9 cellular contexts compared by ENCODE assay signal in genomic region chr1:67732750-67733151, GRCh38. TPM values are rescaled to one million over a fixed set of nuclear protein-coding genes. Genes with fewer than 3 reads are reported as not detected.
A peak's percentile ranks its signal among the peaks of the same experiment; 100 is the strongest.
DNase-seq lines count a peak whose midpoint lies in the region; ATAC-seq and TF ChIP-seq lines count a peak whose summit lies in the region.
"Had no signal": no experiment of that assay in that cellular context is flagged by ENCODE, and none has a peak within 500 bp of the region (broad histone marks: within the 10 kb centered on the region; RNA-seq: fewer than 3 reads in every experiment).

No MANE protein-coding gene starts in this region.

- H3K4me3 ChIP-seq in breast epithelium (no peak overlapping the region), astrocyte of the spinal cord (ENCODE audit: low read depth, low read length) (no peak overlapping the region), thoracic aorta (no peak overlapping the region), endodermal cell (ENCODE audit: low read length) (no peak overlapping the region)

- no peaks in the 10 kb centered on the region for H3K27me3 ChIP-seq in breast epithelium
- H3K27me3 ChIP-seq in thoracic aorta (replicated peaks; ENCODE audit: insufficient read depth), result no peaks in the 10 kb centered on the region
- no peaks in the 10 kb centered on the region for H3K27me3 ChIP-seq in endodermal cell (ENCODE audit: control insufficient read depth, insufficient read depth, low read length, poor library complexity, severe bottlenecking)

- TF ChIP-seq CTCF in MCF 10A (IDR thresholded peaks at IDR 0.05; ENCODE audit: unreplicated experiment), result no peak
- no peak for TF ChIP-seq CTCF in breast epithelium (IDR thresholded peaks at IDR 0.05)
- TF ChIP-seq CTCF in astrocyte of the spinal cord (IDR thresholded peaks at IDR 0.05; ENCODE audit: low read depth, low read length), result no peak
- no peak for TF ChIP-seq CTCF in thoracic aorta (IDR thresholded peaks at IDR 0.05)
- TF ChIP-seq CTCF in endodermal cell (conservative IDR thresholded peaks at IDR 0.05), result no peak

- H3K4me1 ChIP-seq in breast epithelium (peaks cover 0 to 6% of the 10 kb centered on the region in 2 donors), thoracic aorta (ENCODE audit: control insufficient read depth in 1 of 2, low read depth in 2 of 2) (peaks cover 37 to 62% of the 10 kb centered on the region in 2 donors), endodermal cell (ENCODE audit: control insufficient read depth, insufficient read depth, low read length) (peaks cover 16% of the 10 kb centered on the region)

- TF ChIP-seq POLR2A in breast epithelium (IDR thresholded peaks at IDR 0.05), result no peak

- H3K4me3 Mint-ChIP-seq in MCF 10A (ENCODE audit: unreplicated experiment), result no peak overlapping the region
- H3K4me3 Mint-ChIP-seq in endodermal cell, result no peak overlapping the region
- H3K4me3 Mint-ChIP-seq: stimulated activated naive CD8-positive, alpha-beta T cell treated with anti-CD3 and anti-CD28 coated beads, Interleukin-15, amount 100 ng/mL, for 72 hours had no signal

- CTCF ChIA-PET in MCF 10A (lab: Yijun Ruan, JAX), result interaction anchor here (0.6 to 2.1 kb wide), 2 partner anchors 9 to 197 kb away, joined by 3 to 4 read pairs; no protein-coding TSS in a partner anchor

- H3K9me3 Mint-ChIP-seq in MCF 10A (ENCODE audit: unreplicated experiment) (no peaks in the 10 kb centered on the region), endodermal cell (no peaks in the 10 kb centered on the region)
- H3K9me3 Mint-ChIP-seq: stimulated activated naive CD8-positive, alpha-beta T cell treated with anti-CD3 and anti-CD28 coated beads, Interleukin-15, amount 100 ng/mL, for 72 hours had no signal

- H3K9me3 ChIP-seq in breast epithelium (no peaks in the 10 kb centered on the region), thoracic aorta (no peaks in the 10 kb centered on the region), endodermal cell (ENCODE audit: control insufficient read depth, low read length) (no peaks in the 10 kb centered on the region)

- no peaks in the 10 kb centered on the region for H3K36me3 Mint-ChIP-seq in MCF 10A (ENCODE audit: insufficient read depth, unreplicated experiment)
- no peaks in the 10 kb centered on the region for H3K36me3 Mint-ChIP-seq in endodermal cell (ENCODE audit: low read depth)

- H3K27me3 Mint-ChIP-seq in MCF 10A (ENCODE audit: insufficient read depth, unreplicated experiment), result no peaks in the 10 kb centered on the region
- no peaks in the 10 kb centered on the region for H3K27me3 Mint-ChIP-seq in endodermal cell (ENCODE audit: insufficient read depth)

- POLR2A ChIA-PET in MCF 10A (lab: Yijun Ruan, JAX), result interaction anchor here (1.4 to 2.1 kb wide), 2 partner anchors 9 to 46 kb away, joined by 4 to 5 read pairs; no protein-coding TSS in a partner anchor

- 97 to 100% methylated on average over 4 to 6 of the region's 6 CpGs for WGBS in endodermal cell (ENCODE audit: insufficient coverage in 1 of 2, insufficient read length in 1 of 2), 2 experiments

- H3K27ac ChIP-seq in breast epithelium (no peak overlapping the region), thoracic aorta (peak overlapping the region; percentile 61 to 74), endodermal cell (ENCODE audit: low read depth, low read length) (no peak overlapping the region)

- H3K9ac ChIP-seq in endodermal cell (ENCODE audit: extremely low read depth, low read length, poor library complexity, severe bottlenecking), result no peak overlapping the region

- peak; percentile 29 for ATAC-seq in HG03135 (IDR thresholded peaks at IDR 0.05; ENCODE audit: unreplicated experiment)
- peak; percentile 48 for ATAC-seq in thoracic aorta (ENCODE audit: insufficient number of reproducible peaks, low FRiP score, low read depth)
- ATAC-seq: stimulated activated naive CD8-positive, alpha-beta T cell treated with anti-CD3 and anti-CD28 coated beads, Interleukin-15, amount 100 ng/mL, for 72 hours had no signal

- H3K36me3 ChIP-seq in breast epithelium, result no peaks in the 10 kb centered on the region
- no peaks in the 10 kb centered on the region for H3K36me3 ChIP-seq in thoracic aorta
- H3K36me3 ChIP-seq in endodermal cell (ENCODE audit: control insufficient read depth, insufficient read depth, low read length), result no peaks in the 10 kb centered on the region

- DNase-seq in MCF 10A (ENCODE audit: unreplicated experiment), result no peak
- no peak for DNase-seq in breast epithelium (ENCODE audit: low spot score in 2 of 2)
- DNase-seq in astrocyte of the spinal cord (ENCODE audit: low read depth, low spot score), result peak; percentile 75
- no peak for DNase-seq in thoracic aorta (ENCODE audit: low spot score)
- DNase-seq in medulla oblongata (ENCODE audit: extremely low spot score), result no peak
- no peak for DNase-seq in C1 segment of cervical spinal cord (lab: John Stamatoyannopoulos, UW)
- no peak for DNase-seq in endodermal cell
- DNase-seq: stimulated activated naive CD8-positive, alpha-beta T cell treated with anti-CD3 and anti-CD28 coated beads, Interleukin-15, amount 100 ng/mL, for 72 hours had no signal

- in situ Hi-C loops in astrocyte of the spinal cord (cut with HindIII; ENCODE audit: low sequenced_read_pairs), result no loop called here

- intact Hi-C loops in MCF 10A (cut with micrococcal nuclease), result no loop called here
- intact Hi-C loops in breast epithelium (cut with DNase I; ENCODE audit: low total_unique reads), result no loop called here

- H3K4me1 Mint-ChIP-seq in MCF 10A (ENCODE audit: insufficient read depth, unreplicated experiment) (peaks cover 18% of the 10 kb centered on the region), endodermal cell (peaks cover 21% of the 10 kb centered on the region)

- H3K27ac Mint-ChIP-seq in MCF 10A (ENCODE audit: low read depth, unreplicated experiment) (peak overlapping the region; percentile 46), endodermal cell (no peak overlapping the region)
- H3K27ac Mint-ChIP-seq: stimulated activated naive CD8-positive, alpha-beta T cell treated with anti-CD3 and anti-CD28 coated beads, Interleukin-15, amount 100 ng/mL, for 72 hours had no signal

- no TSS peak for BruUV-seq in MCF 10A (replicated peaks; lab: Mats Ljungman, UMichigan)

RNA-seq across cellular contexts. Expression of gene GADD45A, which starts 47.8 kb away (rescaled TPM):
- total RNA-seq in MCF 10A (2022) (183 and 225 TPM in 2 replicates), breast epithelium (10 to 100 TPM; 52.4 to 68.2 (median 55.4) TPM), thoracic aorta (100 to 1,000 TPM; 227 to 262 TPM), endodermal cell (10 to 100 TPM; 48.0 to 52.4 TPM)
- 31.4 TPM for polyA plus RNA-seq in endodermal cell (2013, experiment 1 of 2)
- polyA plus RNA-seq in endodermal cell (2013, experiment 2 of 2), result 34.8 TPM

Comparison
In these comparisons a context has a peak if more than half of its experiments do, and no peak if none do; other contexts are left out.
1. H3K27ac ChIP-seq: peak in thoracic aorta (2 of 2); none in breast epithelium (0 of 2) and endodermal cell (single experiment).